In the genomic region with DNA sequence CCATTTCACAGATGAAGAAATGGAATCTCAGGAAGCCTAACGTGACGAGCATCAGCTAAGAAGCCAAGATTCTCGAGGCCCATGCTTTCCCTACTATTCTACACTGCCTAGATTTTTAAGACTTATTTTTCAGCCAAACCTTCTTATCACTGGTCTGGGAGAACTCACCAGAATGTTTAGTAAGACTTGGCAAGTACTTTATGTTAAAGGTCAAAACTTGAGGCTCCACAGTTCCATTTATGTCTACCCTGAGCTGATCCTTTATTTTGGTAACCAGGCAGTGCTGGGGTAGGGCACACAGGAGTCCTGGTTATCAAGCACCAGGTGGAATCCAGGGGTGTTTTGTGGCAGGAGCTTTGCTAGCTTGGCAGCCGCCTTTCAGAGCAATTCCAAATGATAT, we compare ENCODE assay signal across 20 cellular contexts. TPM values are rescaled to one million over a fixed set of nuclear protein-coding genes. Genes with fewer than 3 reads are reported as not detected.
DNase-seq lines count a peak whose midpoint lies in the region; ATAC-seq and TF ChIP-seq lines count a peak whose summit lies in the region.
"Had no signal": no experiment of that assay in that cellular context is flagged by ENCODE, and none has a peak within 500 bp of the region (broad histone marks: within the 10 kb centered on the region; RNA-seq: fewer than 3 reads in every experiment).

No MANE protein-coding gene starts in this region.

- H3K27ac ChIP-seq in body of pancreas (peak overlapping the region in 3 of 4 donors; percentile 39 to 46 (median 43)), heart left ventricle (peak overlapping the region in 11 of 12 donors; percentile 28 to 76 (median 51)), muscle layer of duodenum (ENCODE audit: low read length) (peak overlapping the region; percentile 28), stomach smooth muscle (ENCODE audit: low read length) (peak overlapping the region; percentile 86)

- DNase-seq in body of pancreas (peak in 1 of 4 donors; percentile 27), heart left ventricle (no peak), posterior cingulate gyrus (no peak), SKM-1 (lab: John Stamatoyannopoulos, UW; ENCODE audit: unreplicated experiment) (no peak)
- DNase-seq: activated CD4-positive, alpha-beta T cell treated with anti-CD3 and anti-CD28 coated beads for 1 hour; activated CD8-positive, alpha-beta memory T cell treated with anti-CD3 and anti-CD28 coated beads for 24 hours; activated naive CD4-positive, alpha-beta T cell treated with anti-CD3 and anti-CD28 coated beads for 36 hours; activated T-cell treated with anti-CD3 and anti-CD28 coated beads, Interleukin-2, amount 50 U/mL, for 4 hours; hypothalamus; KBM-7; NCI-H1694; NCI-H2227 treated with DMSO at 0.1 percent for 48 hours; OCI-M1; SHP77 had no signal

- no peak overlapping the region for H3K4me3 ChIP-seq in body of pancreas
- no peak overlapping the region for H3K4me3 ChIP-seq in heart left ventricle
- no peak overlapping the region for H3K4me3 ChIP-seq in muscle layer of duodenum (ENCODE audit: low read depth in 1 of 2, low read length in 2 of 2)
- peak overlapping the region in 1 of 2 donors; percentile 8 for H3K4me3 ChIP-seq in stomach smooth muscle (ENCODE audit: low read length in 2 of 2)
- H3K4me3 ChIP-seq: GM23338 had no signal

- H3K9me3 ChIP-seq in body of pancreas (no peaks in the 10 kb centered on the region), heart left ventricle (no peaks in the 10 kb centered on the region), muscle layer of duodenum (ENCODE audit: control insufficient read depth in 1 of 2, low read length in 2 of 2) (no peaks in the 10 kb centered on the region), stomach smooth muscle (ENCODE audit: control insufficient read depth in 2 of 2, low read length in 2 of 2) (no peaks in the 10 kb centered on the region)

- 49 to 50% methylated on average over 4 of the region's 4 CpGs for WGBS in body of pancreas, 2 donors
- 38 to 60% (median 58%) methylated on average over 4 of the region's 4 CpGs for WGBS in heart left ventricle, 4 donors

- TF ChIP-seq CTCF in body of pancreas (IDR thresholded peaks at IDR 0.05) = no peak
- no peak for TF ChIP-seq CTCF in heart left ventricle (IDR thresholded peaks at IDR 0.05)

- H3K36me3 ChIP-seq in body of pancreas (replicated peaks in 1 of 2; ENCODE audit: insufficient read depth in 1 of 2, low read depth in 2 of 2) (no peaks in the 10 kb centered on the region), heart left ventricle (peaks cover 0 to 13% (median 3%) of the 10 kb centered on the region in 9 donors), muscle layer of duodenum (ENCODE audit: control insufficient read depth in 1 of 2, insufficient read depth in 2 of 2, low read length in 2 of 2) (no peaks in the 10 kb centered on the region), stomach smooth muscle (ENCODE audit: control insufficient read depth in 2 of 2, insufficient read depth in 2 of 2, low read length in 2 of 2) (no peaks in the 10 kb centered on the region)

- ATAC-seq in body of pancreas (peak; percentile 49), heart left ventricle (peak; percentile 53 to 87 (median 68)), HG03175 (IDR thresholded peaks at IDR 0.05; ENCODE audit: unreplicated experiment) (no peak), HG03457 (IDR thresholded peaks at IDR 0.05; ENCODE audit: unreplicated experiment) (no peak)
- ATAC-seq: activated T-cell treated with anti-CD3 and anti-CD28 coated beads, Interleukin-2, amount 50 U/mL, for 4 hours; natural killer cell treated with Interleukin-12 subunit alpha and Interleukin-12 subunit beta and Interleukin-15 and Interleukin-18, amount 100 ng/mL, for 72 hours had no signal

- TF ChIP-seq POLR2A in body of pancreas (IDR thresholded peaks at IDR 0.05) = no peak
- TF ChIP-seq POLR2A in heart left ventricle (IDR thresholded peaks at IDR 0.05) = no peak

- H3K4me1 ChIP-seq in body of pancreas = peaks cover 68% of the 10 kb centered on the region
- H3K4me1 ChIP-seq in heart left ventricle = peaks cover 7 to 82% (median 51%) of the 10 kb centered on the region in 12 donors
- H3K4me1 ChIP-seq in muscle layer of duodenum (ENCODE audit: control insufficient read depth in 1 of 2, insufficient read depth in 2 of 2, low read length in 2 of 2) = peaks cover 22 to 51% of the 10 kb centered on the region in 2 donors
- peaks cover 73% of the 10 kb centered on the region for H3K4me1 ChIP-seq in stomach smooth muscle (ENCODE audit: control insufficient read depth, insufficient read depth, low read length)

- intact Hi-C loops in body of pancreas (cut with DNase I) = no loop called here
- intact Hi-C loops in heart left ventricle (cut with DNase I) = no loop called here
- intact Hi-C loops in posterior cingulate gyrus (cut with DNase I) = no loop called here

- H3K27me3 ChIP-seq in body of pancreas (no peaks in the 10 kb centered on the region), heart left ventricle (no peaks in the 10 kb centered on the region), muscle layer of duodenum (ENCODE audit: low read depth, low read length) (no peaks in the 10 kb centered on the region), stomach smooth muscle (ENCODE audit: control insufficient read depth in 1 of 2, insufficient read depth in 2 of 2, low read length in 2 of 2) (no peaks in the 10 kb centered on the region)

- no peak overlapping the region for H3K9ac ChIP-seq in stomach smooth muscle (ENCODE audit: low read length in 2 of 2)

RNA-seq across cellular contexts. Expression of a gene that starts 16.8 kb away (rescaled TPM):
- 10 to 100 TPM; 44.5 to 51.6 TPM for total RNA-seq in body of pancreas
- total RNA-seq in heart left ventricle = 10 to 100 TPM; 13.3 to 28.2 (median 18.4) TPM
- polyA plus RNA-seq in heart left ventricle = 10 to 100 TPM in 1 of 2 donors, 1 to 10 TPM in 1; 9.2 to 10.5 TPM

Comparison
In these comparisons a context has a peak if more than half of its experiments do, and no peak if none do; other contexts are left out.
1. ATAC-seq: peak in body of pancreas (single experiment) and heart left ventricle (4 of 4); none in HG03175 (single experiment) and HG03457 (single experiment).
2. H3K27ac ChIP-seq: peak in every context shown above with its lines; median percentile 86 in stomach smooth muscle; 51 in heart left ventricle; 43 in body of pancreas; 28 in muscle layer of duodenum.